8 cellular contexts compared by ENCODE assay signal in genomic region chr9:101977614-101978210, GRCh38.
DNase-seq lines count a peak whose midpoint lies in the region; ATAC-seq, FAIRE-seq and TF ChIP-seq lines count a peak whose summit lies in the region.

No MANE protein-coding gene starts in this region.

- ATAC-seq in GM19043 (IDR thresholded peaks at IDR 0.05; ENCODE audit: low read depth, unreplicated experiment) (peak; percentile 76), HG03378 (IDR thresholded peaks at IDR 0.05; ENCODE audit: unreplicated experiment) (peak; percentile 88)

- peak; percentile 86 for FAIRE-seq in RCC 7860 (lab: Jason Lieb, UNC)

- no peaks in the 10 kb centered on the region; the same call in 1 of the 2 replicates for H3K9me3 ChIP-seq in BE2C
- H3K9me3 ChIP-seq in transverse colon: no peaks in the 10 kb centered on the region

- TF ChIP-seq EP300 in transverse colon (IDR thresholded peaks at IDR 0.05; ENCODE audit: low read depth): no peak

- in situ Hi-C loops in transverse colon (cut with MboI; ENCODE audit: low pct_ligation_motif_present in 1 of 4, low pct_unique_long_range_greater_than_20kb in 1 of 4, low sequenced_read_pairs in 3 of 4): no loop called here

- no peak overlapping the region for H3K4me3 ChIP-seq in BE2C (ENCODE audit: low read depth, low read length)
- no peak overlapping the region for H3K4me3 ChIP-seq in transverse colon

- H3K27ac ChIP-seq in transverse colon: no peak overlapping the region

- DNase-seq in BE2C (no peak), RCC 7860 (ENCODE audit: low spot score) (peak; percentile 40), fibroblast of the conjunctiva (ENCODE audit: low read depth) (peak; percentile 2), transverse colon (no peak), SKM-1 (lab: John Stamatoyannopoulos, UW; ENCODE audit: unreplicated experiment) (no peak), cerebellum (ENCODE audit: low spot score) (no peak)

- H3K4me1 ChIP-seq in BE2C (no peaks in the 10 kb centered on the region), transverse colon (no peaks in the 10 kb centered on the region)

- no peak for TF ChIP-seq POLR2A in transverse colon (IDR thresholded peaks at IDR 0.05)

- intact Hi-C loops in transverse colon (cut with DNase I; ENCODE audit: low total_unique reads): no loop called here

- WGBS in transverse colon (ENCODE audit: low coverage in 1 of 2), 2 donors: 0 to 29% methylated on average over 2 of the region's 2 CpGs

- H3K36me3 ChIP-seq in BE2C (no peaks in the 10 kb centered on the region), transverse colon (no peaks in the 10 kb centered on the region)

- H3K27me3 ChIP-seq in BE2C: no peaks in the 10 kb centered on the region
- H3K27me3 ChIP-seq in transverse colon: no peaks in the 10 kb centered on the region

- peak; percentile 38; the same call in 1 of the 2 replicates for TF ChIP-seq CTCF in BE2C (IDR thresholded peaks at IDR 0.05; ENCODE audit: low read depth, low read length)
- peak; percentile 41 to 75 (median 56) for TF ChIP-seq CTCF in transverse colon (IDR thresholded peaks at IDR 0.05)

Comparison
In these comparisons a context has a peak if more than half of its experiments do, and no peak if none do; other contexts are left out.
1. DNase-seq: peak in RCC 7860 (single experiment) and fibroblast of the conjunctiva (single experiment); none in BE2C (single experiment), transverse colon (single experiment), SKM-1 (single experiment) and cerebellum (single experiment).